ENCODE assay signal across 1 cellular context in the genomic region with DNA sequence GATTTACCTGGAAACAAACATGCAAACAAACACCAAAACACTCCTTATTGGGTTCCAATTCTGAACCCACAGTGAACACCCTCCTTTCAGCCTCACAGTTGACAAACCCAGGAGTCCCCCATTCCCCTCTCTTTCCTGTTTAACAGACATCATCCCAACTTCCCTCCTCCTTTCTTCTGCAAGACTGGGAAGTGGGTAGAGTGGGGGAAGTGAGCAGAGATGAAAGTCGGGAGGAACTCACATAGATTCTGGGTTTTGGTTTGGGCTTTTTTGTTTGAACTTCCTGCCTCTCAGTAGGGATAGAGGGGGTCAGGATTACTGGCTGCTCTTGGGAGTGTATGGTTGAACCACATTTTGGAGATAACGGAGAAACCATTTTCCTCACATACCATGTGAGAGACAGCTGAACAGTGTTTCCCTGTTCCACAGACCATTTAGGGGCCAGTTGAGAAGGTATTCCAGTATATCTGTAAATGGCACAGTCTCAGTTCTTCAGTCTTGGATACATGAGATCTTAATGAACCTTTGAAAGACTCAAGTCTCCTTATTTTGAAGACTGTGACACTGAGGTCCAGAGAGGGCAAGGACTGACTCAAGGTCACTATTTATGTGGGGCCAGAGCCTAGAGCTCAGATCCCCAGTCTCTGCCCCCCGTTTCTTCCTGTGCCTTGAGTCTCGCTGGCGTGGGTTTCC.
TF ChIP-seq lines count a peak whose summit lies in the region.

No MANE protein-coding gene starts in this region.

TF ChIP-seq in HCT116, 20 proteins besides CTCF, POLR2A, EP300 and RAD21 (continued from another document):
- TF ChIP-seq, protein P1, sequence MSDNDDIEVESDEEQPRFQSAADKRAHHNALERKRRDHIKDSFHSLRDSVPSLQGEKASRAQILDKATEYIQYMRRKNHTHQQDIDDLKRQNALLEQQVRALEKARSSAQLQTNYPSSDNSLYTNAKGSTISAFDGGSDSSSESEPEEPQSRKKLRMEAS (IDR thresholded peaks at IDR 0.05): no peak
- TF ChIP-seq CBX3 (IDR thresholded peaks at IDR 0.05; ENCODE audit: low read depth): no peak
